9 cellular contexts compared by ENCODE assay signal in genomic region chr5:134503088-134503936, GRCh38. TPM values are rescaled to one million over a fixed set of nuclear protein-coding genes. Genes with fewer than 3 reads are reported as not detected.
A peak's percentile ranks its signal among the peaks of the same experiment; 100 is the strongest.
DNase-seq lines count a peak whose midpoint lies in the region; TF ChIP-seq lines count a peak whose summit lies in the region.
"Had no signal": no experiment of that assay in that cellular context is flagged by ENCODE, and none has a peak within 500 bp of the region (broad histone marks: within the 10 kb centered on the region; RNA-seq: fewer than 3 reads in every experiment).

No MANE protein-coding gene starts in this region.

- DNase-seq in HFFc6 = peak; percentile 97
- peak; percentile 60 for DNase-seq in NCI-H2029 (lab: John Stamatoyannopoulos, UW)
- DNase-seq in activated CD8-positive, alpha-beta memory T cell treated with anti-CD3 and anti-CD28 coated beads for 24 hours = peak; percentile 83
- peak; percentile 21 for DNase-seq in epidermal melanocyte (ENCODE audit: insufficient read length, low spot score)
- DNase-seq in nephron progenitor cell = no peak
- peak; percentile 99 for DNase-seq in stromal cell of bone marrow (ENCODE audit: low read depth)
- no peak for DNase-seq in cortex of kidney (lab: John Stamatoyannopoulos, UW)

- H3K4me1 Mint-ChIP-seq in HFFc6 (ENCODE audit: low read depth) (peaks cover 43% of the 10 kb centered on the region), nephron progenitor cell (peaks cover 7% of the 10 kb centered on the region)
- H3K4me1 Mint-ChIP-seq: brain had no signal

- peak overlapping the region; percentile 97 for H3K27ac Mint-ChIP-seq in HFFc6
- peak overlapping the region; percentile 30 for H3K27ac Mint-ChIP-seq in nephron progenitor cell

- H3K9me3 Mint-ChIP-seq in HFFc6 (no peaks in the 10 kb centered on the region), nephron progenitor cell (no peaks in the 10 kb centered on the region)
- H3K9me3 Mint-ChIP-seq: brain had no signal

- no peaks in the 10 kb centered on the region for H3K9me3 ChIP-seq in ES-I3 (ENCODE audit: control insufficient read depth, insufficient read depth, low read length)

- H3K4me3 Mint-ChIP-seq in HFFc6 (peak overlapping the region; percentile 53), nephron progenitor cell (no peak overlapping the region)
- H3K4me3 Mint-ChIP-seq: brain had no signal

- no peaks in the 10 kb centered on the region for H3K36me3 Mint-ChIP-seq in HFFc6 (ENCODE audit: low read depth)
- H3K36me3 Mint-ChIP-seq in nephron progenitor cell (ENCODE audit: low read depth) = no peaks in the 10 kb centered on the region
- H3K36me3 Mint-ChIP-seq: brain had no signal

- peak overlapping the region; percentile 3; the same call in 1 of the 2 replicates for H3K9ac ChIP-seq in ES-I3 (ENCODE audit: low read depth, low read length)

- TF ChIP-seq CTCF in HFFc6 (IDR thresholded peaks at IDR 0.05) = no peak
- no peak for TF ChIP-seq CTCF in nephron progenitor cell (IDR thresholded peaks at IDR 0.05)

- H3K4me1 ChIP-seq in ES-I3 (ENCODE audit: insufficient read depth, low read length) = peaks cover 55% of the 10 kb centered on the region

- no peaks in the 10 kb centered on the region for H3K36me3 ChIP-seq in ES-I3 (ENCODE audit: insufficient read depth, low read length)

- H3K27me3 Mint-ChIP-seq in HFFc6 (ENCODE audit: insufficient read depth) = no peaks in the 10 kb centered on the region; the same call in 1 of the 2 replicates
- peaks cover 12% of the 10 kb centered on the region for H3K27me3 Mint-ChIP-seq in nephron progenitor cell (ENCODE audit: low read depth, poor library complexity)

RNA-seq across cellular contexts. Expression of gene JADE2, which starts 22.2 kb away (rescaled TPM):
- total RNA-seq in HFFc6 (2021; fragmentation: NEBNext Ultra II Directional; extraction: Animal tissue kit (Norgen Biotek cat#: 25700)) = 10 to 100 TPM; 32.8 to 41.0 (median 39.6) TPM

Comparison
In these comparisons a context has a peak if more than half of its experiments do, and no peak if none do; other contexts are left out.
1. DNase-seq: peak in HFFc6 (single experiment), NCI-H2029 (single experiment), activated CD8-positive, alpha-beta memory T cell treated with anti-CD3 and anti-CD28 coated beads for 24 hours (single experiment), epidermal melanocyte (single experiment) and stromal cell of bone marrow (single experiment); none in nephron progenitor cell (single experiment) and cortex of kidney (single experiment).